In genomic region chr17:49505854-49506253, GRCh38 we compare ENCODE assay signal across 22 cellular contexts. TPM values are rescaled to one million over a fixed set of nuclear protein-coding genes. Genes with fewer than 3 reads are reported as not detected.
"Had no signal": no experiment of that assay in that cellular context is flagged by ENCODE, and none has a peak within 500 bp of the region (broad histone marks: within the 10 kb centered on the region; RNA-seq: fewer than 3 reads in every experiment).

No MANE protein-coding gene starts in this region.

- H3K27ac ChIP-seq: lower lobe of right lung, neutrophil, parathyroid adenoma, thoracic aorta, vagina, VCaP had no signal

- ATAC-seq: activated CD4-positive, CD25-positive, alpha-beta regulatory T cell treated with anti-CD3 and anti-CD28 coated beads, Interleukin-2, amount 50 U/mL, for 24 hours; activated CD8-positive, alpha-beta memory T cell treated with anti-CD3 and anti-CD28 coated beads, Interleukin-2, amount 10 ng/mL, durations not matched to agents 7 days and 5 days; activated CD8-positive, alpha-beta T cell treated with anti-CD3 and anti-CD28 coated beads for 36 hours; natural killer cell; sciatic nerve; stimulated activated memory B cell treated with anti-CD40 and anti-IgM and Interleukin-4, amounts not matched to agents 10 μg/mL and 1 μg/mL and 100 μg/mL, for 72 hours had no signal

- DNase-seq: activated CD4-positive, alpha-beta T cell treated with anti-CD3 and anti-CD28 coated beads, Interleukin-2, amount 10 ng/mL, durations not matched to agents 24 days and 14 days; activated CD8-positive, alpha-beta memory T cell treated with anti-CD3 and anti-CD28 coated beads, Interleukin-2, amount 10 ng/mL, durations not matched to agents 7 days and 5 days; activated CD8-positive, alpha-beta T cell treated with anti-CD3 and anti-CD28 coated beads for 36 hours; activated gamma-delta T cell; activated T-cell treated with anti-CD3 and anti-CD28 coated beads for 4 hours; anterior cingulate cortex; caudate nucleus; effector CD4-positive, alpha-beta T cell; immature natural killer cell; lower lobe of right lung; natural killer cell; small intestine; stimulated activated CD4-positive, alpha-beta T cell treated with anti-CD3 and anti-CD28 coated beads, Interleukin-15, amount 100 ng/mL, for 24 hours had no signal

- H3K4me1 ChIP-seq: lower lobe of right lung, parathyroid adenoma had no signal

- H3K9ac ChIP-seq: parathyroid adenoma had no signal

- H2AFZ ChIP-seq: parathyroid adenoma had no signal

- H3K27me3 ChIP-seq: vagina had no signal

- H3K36me3 ChIP-seq: lower lobe of right lung, neutrophil, thoracic aorta, vagina had no signal

- H3K9me3 ChIP-seq: lower lobe of right lung, neutrophil, thoracic aorta, vagina had no signal

- H3K4me3 ChIP-seq: lower lobe of right lung, thoracic aorta, vagina had no signal

RNA-seq across cellular contexts. Expression of gene NGFR, which starts 10.8 kb away (rescaled TPM):
- total RNA-seq: activated CD4-positive, alpha-beta T cell treated with anti-CD3 and anti-CD28 coated beads, Interleukin-2, amount 10 ng/mL, durations not matched to agents 24 days and 14 days; epithelial cell of proximal tubule had no signal
